In the genomic region with DNA sequence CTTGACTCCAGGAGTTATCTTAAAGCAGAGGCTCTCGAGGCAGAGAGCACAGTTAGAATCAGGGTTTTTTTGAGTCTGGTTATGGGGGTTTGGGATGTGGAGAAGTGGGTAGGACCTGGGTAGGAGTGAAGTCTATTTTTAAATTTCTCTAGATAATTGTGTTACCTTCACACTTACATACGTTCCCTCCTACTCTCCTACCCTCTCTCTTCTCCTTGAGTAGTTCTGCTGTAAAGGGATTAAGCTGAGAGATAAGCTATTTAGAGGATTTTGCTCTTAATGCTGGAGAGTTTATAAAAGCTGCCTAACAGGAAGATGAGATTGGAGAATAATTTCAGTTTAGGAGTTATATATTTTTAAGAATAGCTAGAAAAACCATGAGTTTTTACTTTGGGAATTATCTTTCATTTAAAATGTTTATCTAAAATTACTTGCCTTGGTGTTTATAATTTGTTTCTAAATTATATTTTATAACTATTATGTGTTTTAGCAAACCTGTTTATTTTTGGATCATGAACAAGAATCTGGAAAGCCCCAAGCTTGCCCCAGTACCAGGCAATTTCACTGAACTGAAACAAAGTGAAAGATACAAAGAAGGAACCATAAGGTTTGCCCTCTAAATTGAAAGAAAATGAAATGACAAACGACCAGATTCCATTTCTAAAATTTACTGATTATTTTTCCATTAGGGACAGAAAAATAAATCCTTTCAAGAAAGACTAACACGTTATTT, we compare ENCODE assay signal across 17 cellular contexts.
DNase-seq lines count a peak whose midpoint lies in the region; ATAC-seq, FAIRE-seq and TF ChIP-seq lines count a peak whose summit lies in the region.
"Had no signal": no experiment of that assay in that cellular context is flagged by ENCODE, and none has a peak within 500 bp of the region (broad histone marks: within the 10 kb centered on the region; RNA-seq: fewer than 3 reads in every experiment).

No MANE protein-coding gene starts in this region.

- peaks cover 11% of the 10 kb centered on the region for H3K4me1 Mint-ChIP-seq in endodermal cell

- H3K27ac ChIP-seq in endodermal cell (ENCODE audit: low read depth, low read length) (no peak overlapping the region), gastrocnemius medialis (peak overlapping the region; percentile 15 to 80 (median 43))

- in situ Hi-C loops in gastrocnemius medialis (cut with MboI; ENCODE audit: low sequenced_read_pairs in 4 of 4) = no loop called here

- H3K9ac ChIP-seq in endodermal cell (ENCODE audit: extremely low read depth, low read length, poor library complexity, severe bottlenecking) = no peak overlapping the region
- H3K9ac ChIP-seq: SK-N-SH had no signal

- H3K27me3 Mint-ChIP-seq in endodermal cell (ENCODE audit: insufficient read depth) = no peaks in the 10 kb centered on the region
- H3K27me3 Mint-ChIP-seq: CD4-positive, CD25-positive, alpha-beta regulatory T cell had no signal

- H3K4me3 Mint-ChIP-seq in endodermal cell = no peak overlapping the region
- H3K4me3 Mint-ChIP-seq: CD4-positive, CD25-positive, alpha-beta regulatory T cell had no signal

- H3K4me1 ChIP-seq in endodermal cell (ENCODE audit: control insufficient read depth, insufficient read depth, low read length) = peaks cover 9% of the 10 kb centered on the region
- peaks cover 43 to 55% of the 10 kb centered on the region in 2 donors for H3K4me1 ChIP-seq in gastrocnemius medialis

- no peak for FAIRE-seq in H54 (lab: Jason Lieb, UNC)

- 93 to 100% methylated on average over 1 to 3 of the region's 4 CpGs for WGBS in endodermal cell (ENCODE audit: insufficient coverage in 1 of 2, insufficient read length in 1 of 2), 2 experiments

- no peak for TF ChIP-seq CTCF in GM12864 (IDR thresholded peaks at IDR 0.05; ENCODE audit: low read depth, low read length, missing control alignments)
- no peak for TF ChIP-seq CTCF in endodermal cell (conservative IDR thresholded peaks at IDR 0.05)
- TF ChIP-seq CTCF in gastrocnemius medialis (IDR thresholded peaks at IDR 0.05 in 4 of 5, conservative IDR thresholded peaks at IDR 0.05 in 1 of 5) = no peak

- ATAC-seq in gastrocnemius medialis (no peak), HG02884 (IDR thresholded peaks at IDR 0.05; ENCODE audit: unreplicated experiment) (no peak)
- ATAC-seq: naive thymus-derived CD8-positive, alpha-beta T cell had no signal

- H3K27ac Mint-ChIP-seq in endodermal cell = peak overlapping the region; percentile 71

- DNase-seq in GM12864 (ENCODE audit: low read depth) (no peak), NCI-H524 treated with DMSO at 0.1 percent for 48 hours (lab: John Stamatoyannopoulos, UW) (peak; percentile 65), endodermal cell (no peak), gastrocnemius medialis (no peak), H54 (ENCODE audit: insufficient read length, low spot score) (no peak), T1000 (lab: John Stamatoyannopoulos, UW) (no peak)
- no peak for DNase-seq in activated CD4-positive, CD25-positive, alpha-beta regulatory T cell (lab: John Stamatoyannopoulos, UW)
- DNase-seq: activated CD4-positive, alpha-beta T cell treated with anti-CD3 and anti-CD28 coated beads for 4 hours; CD4-positive, CD25-positive, alpha-beta regulatory T cell; esophagus squamous epithelium; GF-D8; naive thymus-derived CD8-positive, alpha-beta T cell; NCI-H1417 treated with DMSO at 0.1 percent for 48 hours; SK-N-SH; stimulated activated CD4-positive, alpha-beta T cell treated with anti-CD3 and anti-CD28 coated beads, Interleukin-15, amount 100 ng/mL, for 24 hours; stimulated activated CD8-positive, alpha-beta memory T cell treated with anti-CD3 and anti-CD28 coated beads, Interleukin-4, amount 100 ng/mL, for 48 hours had no signal

- peak overlapping the region; percentile 36; the same call in 1 of the 2 replicates for H3K4me3 ChIP-seq in GM12864 (ENCODE audit: low read depth, low read length)
- H3K4me3 ChIP-seq in endodermal cell (ENCODE audit: low read length) = peak overlapping the region; percentile 21
- H3K4me3 ChIP-seq in gastrocnemius medialis = no peak overlapping the region
- H3K4me3 ChIP-seq: esophagus squamous epithelium had no signal

- H3K9me3 ChIP-seq in endodermal cell (ENCODE audit: control insufficient read depth, low read length) = no peaks in the 10 kb centered on the region
- H3K9me3 ChIP-seq in gastrocnemius medialis = no peaks in the 10 kb centered on the region
- H3K9me3 ChIP-seq: esophagus squamous epithelium, SK-N-SH had no signal

- H3K27me3 ChIP-seq in endodermal cell (ENCODE audit: control insufficient read depth, insufficient read depth, low read length, poor library complexity, severe bottlenecking) (no peaks in the 10 kb centered on the region), gastrocnemius medialis (no peaks in the 10 kb centered on the region)
- H3K27me3 ChIP-seq: esophagus squamous epithelium had no signal

- peaks cover 82% of the 10 kb centered on the region for H3K36me3 ChIP-seq in endodermal cell (ENCODE audit: control insufficient read depth, insufficient read depth, low read length)
- no peaks in the 10 kb centered on the region for H3K36me3 ChIP-seq in gastrocnemius medialis

- intact Hi-C loops in gastrocnemius medialis (cut with DNase I; ENCODE audit: low total_unique reads) = no loop called here

- H3K9me3 Mint-ChIP-seq in endodermal cell = no peaks in the 10 kb centered on the region
- H3K9me3 Mint-ChIP-seq: naive thymus-derived CD8-positive, alpha-beta T cell had no signal

- H3K36me3 Mint-ChIP-seq in endodermal cell (ENCODE audit: low read depth) = peaks cover 68% of the 10 kb centered on the region
- H3K36me3 Mint-ChIP-seq: CD4-positive, CD25-positive, alpha-beta regulatory T cell; naive thymus-derived CD8-positive, alpha-beta T cell had no signal

- TF ChIP-seq POLR2A in gastrocnemius medialis (IDR thresholded peaks at IDR 0.05) (no peak), H54 (IDR thresholded peaks at IDR 0.05; ENCODE audit: low read depth, low read length) (no peak)

Comparison
In these comparisons a context has a peak if more than half of its experiments do, and no peak if none do; other contexts are left out.
1. H3K4me3 ChIP-seq: peak in GM12864 (single experiment) and endodermal cell (single experiment); none in gastrocnemius medialis (0 of 4).